In the genomic region with DNA sequence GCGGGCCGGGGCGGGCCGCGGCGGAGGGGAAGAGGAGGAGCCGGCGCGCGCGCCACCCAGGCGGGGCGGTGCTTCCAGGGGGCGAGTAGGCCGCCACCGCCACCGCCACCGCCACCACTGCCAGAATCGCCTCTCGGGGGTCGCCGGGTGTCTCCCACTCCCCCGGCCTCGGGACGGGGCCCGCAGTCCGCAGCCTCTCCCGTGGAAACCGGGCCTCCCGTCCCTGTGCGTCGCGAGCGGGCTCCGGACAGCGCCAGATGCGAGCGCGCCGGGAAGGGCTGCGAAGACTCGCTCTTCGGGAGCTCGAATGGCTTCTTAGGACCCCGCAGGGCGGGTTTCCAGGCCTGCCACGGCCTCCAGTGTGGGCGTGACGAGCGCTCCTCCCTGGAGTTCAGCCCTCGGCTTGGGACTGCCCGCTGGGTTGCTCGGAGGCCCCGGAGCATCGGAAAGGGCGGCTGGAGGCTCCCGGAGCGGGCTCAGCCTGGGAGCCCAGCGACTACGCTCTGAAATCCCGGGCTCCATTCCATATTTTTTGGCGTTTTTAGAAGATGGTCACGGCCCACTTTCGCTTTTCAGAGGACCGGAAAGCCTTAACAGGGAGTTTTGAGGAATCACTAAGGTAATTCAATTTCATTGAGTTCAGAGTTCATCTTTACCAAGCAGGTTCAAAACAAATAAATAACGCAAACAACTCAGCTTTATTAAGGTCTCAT, we compare ENCODE assay signal across 8 cellular contexts. TPM values are rescaled to one million over a fixed set of nuclear protein-coding genes. Genes with fewer than 3 reads are reported as not detected.
DNase-seq lines count a peak whose midpoint lies in the region; ATAC-seq, FAIRE-seq and TF ChIP-seq lines count a peak whose summit lies in the region.

No MANE protein-coding gene starts in this region.

- no peaks in the 10 kb centered on the region for H3K9me1 ChIP-seq in keratinocyte (ENCODE audit: control insufficient read depth, extremely low read depth, insufficient read depth, low read length)

- peaks cover 39% of the 10 kb centered on the region for H3K79me2 ChIP-seq in keratinocyte (ENCODE audit: control insufficient read depth, insufficient read depth, low read length)

- H3K27ac Mint-ChIP-seq in chondrocyte (ENCODE audit: unreplicated experiment): peak overlapping the region; percentile 91

- H3K9me3 ChIP-seq in keratinocyte (ENCODE audit: control insufficient read depth, low read depth, low read length): no peaks in the 10 kb centered on the region

- peaks cover 13% of the 10 kb centered on the region for H3K4me1 ChIP-seq in keratinocyte (ENCODE audit: control insufficient read depth, extremely low read depth, insufficient read depth, low read length)

- peak overlapping the region; percentile 54 for H3K27ac ChIP-seq in keratinocyte (ENCODE audit: control insufficient read depth, insufficient read depth, low read length)

- H3K4me1 Mint-ChIP-seq in chondrocyte (ENCODE audit: low read depth): peaks cover 35% of the 10 kb centered on the region

- no peaks in the 10 kb centered on the region for H3K9me3 Mint-ChIP-seq in chondrocyte (ENCODE audit: low read depth)

- peak overlapping the region; percentile 94 for H3K9ac ChIP-seq in keratinocyte (ENCODE audit: control insufficient read depth, extremely low read depth, insufficient read depth, low read length)

- ATAC-seq in GM19035 (IDR thresholded peaks at IDR 0.05; ENCODE audit: unreplicated experiment): peak; percentile 88
- ATAC-seq in HG03342 (IDR thresholded peaks at IDR 0.05; ENCODE audit: unreplicated experiment): peak; percentile 86

- FAIRE-seq in keratinocyte (lab: Jason Lieb, UNC): peak; percentile 69

- no peaks in the 10 kb centered on the region for H3K27me3 ChIP-seq in keratinocyte (ENCODE audit: control insufficient read depth, extremely low read depth, insufficient read depth, low read length)

- no peaks in the 10 kb centered on the region for H3K36me3 Mint-ChIP-seq in chondrocyte (ENCODE audit: low read depth)

- peaks cover 3 to 6% of the 10 kb centered on the region in 2 experiments for H3K36me3 ChIP-seq in keratinocyte (ENCODE audit: control insufficient read depth in 2 of 2, extremely low read depth in 1 of 2, insufficient read depth in 2 of 2, low read length in 2 of 2)

- no peaks in the 10 kb centered on the region for H3K27me3 Mint-ChIP-seq in chondrocyte (ENCODE audit: low read depth)

- H3K4me3 Mint-ChIP-seq in chondrocyte (ENCODE audit: unreplicated experiment): peak overlapping the region; percentile 79

- TF ChIP-seq CTCF in chondrocyte (IDR thresholded peaks at IDR 0.05) (no peak), keratinocyte (optimal IDR thresholded peaks at IDR 0.05 in 1 of 3, IDR thresholded peaks at IDR 0.05 in 1 of 3, conservative IDR thresholded peaks at IDR 0.05 in 1 of 3; ENCODE audit: extremely low read depth in 1 of 3, insufficient read depth in 2 of 3, low read length in 3 of 3) (no peak)

- dilution Hi-C loops in keratinocyte (cut with MboI; ENCODE audit: extremely low pct_ligation_motif_present, low sequenced_read_pairs): no loop called here

- H3K4me2 ChIP-seq in keratinocyte (ENCODE audit: control insufficient read depth, extremely low read depth, insufficient read depth, low read depth, low read length): peak overlapping the region; percentile 66

- no peaks in the 10 kb centered on the region for H4K20me1 ChIP-seq in keratinocyte (ENCODE audit: control insufficient read depth, extremely low read depth, insufficient read depth, low read length)

- DNase-seq in AG20443 (ENCODE audit: low spot score) (peak; percentile 99), NCI-H345 treated with DMSO at 0.1 percent for 48 hours (lab: John Stamatoyannopoulos, UW; ENCODE audit: unreplicated experiment) (peak; percentile 94), chondrocyte (ENCODE audit: low spot score) (peak; percentile 99), keratinocyte (ENCODE audit: low read depth, low spot score) (peak; percentile 67)
- DNase-seq in activated CD4-positive, CD25-positive, alpha-beta regulatory T cell treated with anti-CD3 and anti-CD28 coated beads, Interleukin-2, amount 50 U/mL, for 72 hours: peak; percentile 89
- DNase-seq in stimulated activated CD4-positive, alpha-beta T cell treated with anti-CD3 and anti-CD28 coated beads, Interleukin-12 subunit alpha, Interleukin-12 subunit beta, amount 100 ng/mL, for 48 hours (ENCODE audit: low read depth in 2 of 3, low spot score in 1 of 3): peak; percentile 61 to 82 (median 76)

- peak overlapping the region; percentile 64 to 97 (median 86) for H3K4me3 ChIP-seq in keratinocyte (ENCODE audit: control insufficient read depth in 2 of 3, extremely low read depth in 1 of 3, insufficient read depth in 2 of 3, low read depth in 1 of 3, low read length in 3 of 3)

- H2AFZ ChIP-seq in keratinocyte (ENCODE audit: control insufficient read depth, low read length): peak overlapping the region; percentile 67

RNA-seq across cellular contexts. Expression of a gene that starts 0.4 kb away (rescaled TPM):
- 64.2 to 73.9 TPM (median 69.8 TPM) in 3 replicates for total RNA-seq in chondrocyte
- polyA plus RNA-seq in keratinocyte: 58.3 to 86.4 TPM (median 68.6 TPM) in 3 replicates
- 113 TPM for polyA plus RNA-seq in keratinocyte (2011; ENCODE audit: low read depth)
- 58.8 and 75.5 TPM in 2 replicates for polyA plus RNA-seq in keratinocyte (2011; cell fraction: cytosol; rRNA removed)
- 78.1 and 96.1 TPM in 2 replicates for polyA plus RNA-seq in keratinocyte (2011; cell fraction: nucleus; rRNA removed)
- polyA plus RNA-seq in keratinocyte (2012; ENCODE audit: low replicate concordance): 74.3 and 90.7 TPM in 2 replicates
- 51.8 to 112 TPM (median 65.3 TPM) in 3 replicates for polyA minus RNA-seq in keratinocyte
- polyA minus RNA-seq in keratinocyte (2011; cell fraction: cytosol; rRNA and poly(A)+ RNA removed): 69.1 TPM
- polyA minus RNA-seq in keratinocyte (2011; cell fraction: nucleus; rRNA and poly(A)+ RNA removed): 45.9 and 80.5 TPM in 2 replicates

RNA-seq across cellular contexts. Expression of a gene that starts 47.8 kb away (rescaled TPM):
- 4.2 to 8.6 TPM (median 8.4 TPM) in 3 replicates for total RNA-seq in chondrocyte
- 0.09 to 0.36 TPM (median 0.30 TPM) in 3 replicates for polyA plus RNA-seq in keratinocyte
- polyA plus RNA-seq in keratinocyte (2011; ENCODE audit: low read depth): 0.31 TPM
- polyA plus RNA-seq in keratinocyte (2011; cell fraction: cytosol; rRNA removed): 0.11 and 0.13 TPM in 2 replicates
- polyA plus RNA-seq in keratinocyte (2011; cell fraction: nucleus; rRNA removed): 0.23 and 0.43 TPM in 2 replicates
- 0.30 and 0.39 TPM in 2 replicates for polyA plus RNA-seq in keratinocyte (2012; ENCODE audit: low replicate concordance)
- 0.23 to 0.36 TPM (median 0.32 TPM) in 3 replicates for polyA minus RNA-seq in keratinocyte
- polyA minus RNA-seq in keratinocyte (2011; cell fraction: cytosol; rRNA and poly(A)+ RNA removed): 0.38 TPM
- 0.53 and 0.54 TPM in 2 replicates for polyA minus RNA-seq in keratinocyte (2011; cell fraction: nucleus; rRNA and poly(A)+ RNA removed)

RNA-seq across cellular contexts. Expression of a gene that starts 54.9 kb away (rescaled TPM):
- 54.9 to 64.8 TPM (median 55.1 TPM) in 3 replicates for total RNA-seq in chondrocyte
- 45.7 to 65.3 TPM (median 54.9 TPM) in 3 replicates for polyA plus RNA-seq in keratinocyte
- polyA plus RNA-seq in keratinocyte (2011; ENCODE audit: low read depth): 311 TPM
- polyA plus RNA-seq in keratinocyte (2011; cell fraction: cytosol; rRNA removed): 39.0 and 67.0 TPM in 2 replicates
- 43.0 and 57.6 TPM in 2 replicates for polyA plus RNA-seq in keratinocyte (2011; cell fraction: nucleus; rRNA removed)
- polyA plus RNA-seq in keratinocyte (2012; ENCODE audit: low replicate concordance): 52.6 and 69.5 TPM in 2 replicates
- polyA minus RNA-seq in keratinocyte: 24.1 to 38.5 TPM (median 36.9 TPM) in 3 replicates
- 78.7 TPM for polyA minus RNA-seq in keratinocyte (2011; cell fraction: cytosol; rRNA and poly(A)+ RNA removed)
- 47.6 and 68.5 TPM in 2 replicates for polyA minus RNA-seq in keratinocyte (2011; cell fraction: nucleus; rRNA and poly(A)+ RNA removed)

Comparison
In these comparisons a context has a peak if more than half of its experiments do, and no peak if none do; other contexts are left out.
1. Peak in every context shown above with its lines: DNase-seq, ATAC-seq, H3K4me3 ChIP-seq and H3K27ac ChIP-seq.